1 cellular context compared by ENCODE assay signal in the genomic region with DNA sequence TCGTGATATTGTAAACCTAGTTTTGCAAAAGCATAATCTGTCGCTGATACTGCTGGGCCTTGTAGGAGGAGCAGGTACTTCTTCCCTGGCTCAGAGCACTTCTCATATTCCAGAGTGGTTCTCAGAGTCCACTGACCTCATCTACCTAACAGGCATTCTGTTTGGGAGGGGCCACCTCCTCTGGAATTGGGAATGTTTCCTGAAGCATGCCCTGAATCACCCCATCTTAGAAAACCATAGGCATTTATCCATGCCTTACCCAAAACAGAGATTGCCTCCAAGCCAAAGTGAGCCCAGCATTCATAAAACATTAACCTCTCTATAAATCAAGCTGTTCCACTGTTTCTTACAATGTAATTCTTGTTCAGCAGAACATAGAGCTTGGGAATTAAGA.
TF ChIP-seq lines count a peak whose summit lies in the region.

No MANE protein-coding gene starts in this region.

TF ChIP-seq in WTC11, 78 proteins besides CTCF, POLR2A, EP300 and RAD21 (continued from another document):
- TF ChIP-seq, protein P1, sequence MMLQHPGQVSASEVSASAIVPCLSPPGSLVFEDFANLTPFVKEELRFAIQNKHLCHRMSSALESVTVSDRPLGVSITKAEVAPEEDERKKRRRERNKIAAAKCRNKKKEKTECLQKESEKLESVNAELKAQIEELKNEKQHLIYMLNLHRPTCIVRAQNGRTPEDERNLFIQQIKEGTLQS (CRISPR knock-in tag; conservative IDR thresholded peaks at IDR 0.05) = no peak
- TF ChIP-seq, protein P2, sequence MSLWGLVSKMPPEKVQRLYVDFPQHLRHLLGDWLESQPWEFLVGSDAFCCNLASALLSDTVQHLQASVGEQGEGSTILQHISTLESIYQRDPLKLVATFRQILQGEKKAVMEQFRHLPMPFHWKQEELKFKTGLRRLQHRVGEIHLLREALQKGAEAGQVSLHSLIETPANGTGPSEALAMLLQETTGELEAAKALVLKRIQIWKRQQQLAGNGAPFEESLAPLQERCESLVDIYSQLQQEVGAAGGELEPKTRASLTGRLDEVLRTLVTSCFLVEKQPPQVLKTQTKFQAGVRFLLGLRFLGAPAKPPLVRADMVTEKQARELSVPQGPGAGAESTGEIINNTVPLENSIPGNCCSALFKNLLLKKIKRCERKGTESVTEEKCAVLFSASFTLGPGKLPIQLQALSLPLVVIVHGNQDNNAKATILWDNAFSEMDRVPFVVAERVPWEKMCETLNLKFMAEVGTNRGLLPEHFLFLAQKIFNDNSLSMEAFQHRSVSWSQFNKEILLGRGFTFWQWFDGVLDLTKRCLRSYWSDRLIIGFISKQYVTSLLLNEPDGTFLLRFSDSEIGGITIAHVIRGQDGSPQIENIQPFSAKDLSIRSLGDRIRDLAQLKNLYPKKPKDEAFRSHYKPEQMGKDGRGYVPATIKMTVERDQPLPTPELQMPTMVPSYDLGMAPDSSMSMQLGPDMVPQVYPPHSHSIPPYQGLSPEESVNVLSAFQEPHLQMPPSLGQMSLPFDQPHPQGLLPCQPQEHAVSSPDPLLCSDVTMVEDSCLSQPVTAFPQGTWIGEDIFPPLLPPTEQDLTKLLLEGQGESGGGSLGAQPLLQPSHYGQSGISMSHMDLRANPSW (CRISPR knock-in tag; conservative IDR thresholded peaks at IDR 0.05; ENCODE audit: low read depth) = no peak
- no peak for TF ChIP-seq TEAD1 (CRISPR knock-in tag; IDR thresholded peaks at IDR 0.05)
